23 cellular contexts compared by ENCODE assay signal in genomic region chr3:31762888-31763351, GRCh38.
DNase-seq lines count a peak whose midpoint lies in the region; ATAC-seq lines count a peak whose summit lies in the region.
"Had no signal": no experiment of that assay in that cellular context is flagged by ENCODE, and none has a peak within 500 bp of the region (broad histone marks: within the 10 kb centered on the region; RNA-seq: fewer than 3 reads in every experiment).

No MANE protein-coding gene starts in this region.

- peaks cover 1% of the 10 kb centered on the region for H3K27me3 Mint-ChIP-seq in activated CD4-positive, alpha-beta memory T cell treated with anti-CD3 and anti-CD28 coated beads for 36 hours

- CTCF ChIA-PET in activated CD4-positive, alpha-beta memory T cell treated with anti-CD3 and anti-CD28 coated beads for 36 hours (lab: Charles Lee), result interaction anchor here (1.0 to 1.3 kb wide), 2 partner anchors 9 to 12 kb away, joined by 3 read pairs; no protein-coding TSS in a partner anchor

- no peaks in the 10 kb centered on the region for H3K9me3 Mint-ChIP-seq in activated CD4-positive, alpha-beta memory T cell treated with anti-CD3 and anti-CD28 coated beads for 36 hours
- H3K9me3 Mint-ChIP-seq: dendritic cell treated with granulocyte-macrophage colony-stimulating factor and Interleukin-4, amounts not matched to agents 40 ng/mL and 50 ng/mL, for 4 days had no signal

- H3K27ac Mint-ChIP-seq in activated CD4-positive, alpha-beta memory T cell treated with anti-CD3 and anti-CD28 coated beads for 36 hours, result peak overlapping the region; percentile 19
- H3K27ac Mint-ChIP-seq: dendritic cell treated with granulocyte-macrophage colony-stimulating factor and Interleukin-4, amounts not matched to agents 40 ng/mL and 50 ng/mL, for 4 days had no signal

- intact Hi-C loops in activated CD4-positive, alpha-beta memory T cell treated with anti-CD3 and anti-CD28 coated beads for 36 hours (cut with micrococcal nuclease), result no loop called here
- intact Hi-C loops in sciatic nerve (cut with DNase I), result no loop called here

- H3K36me3 Mint-ChIP-seq in activated CD4-positive, alpha-beta memory T cell treated with anti-CD3 and anti-CD28 coated beads for 36 hours, result no peaks in the 10 kb centered on the region

- ATAC-seq in sciatic nerve (peak; percentile 73), HG02870 (IDR thresholded peaks at IDR 0.05; ENCODE audit: unreplicated experiment) (no peak)
- ATAC-seq: gastroesophageal sphincter, HCT116 had no signal

- POLR2A ChIA-PET in activated CD4-positive, alpha-beta memory T cell treated with anti-CD3 and anti-CD28 coated beads for 36 hours (lab: Charles Lee), result no interaction called here

- no peak overlapping the region for H3K4me3 Mint-ChIP-seq in activated CD4-positive, alpha-beta memory T cell treated with anti-CD3 and anti-CD28 coated beads for 36 hours
- H3K4me3 Mint-ChIP-seq: dendritic cell treated with granulocyte-macrophage colony-stimulating factor and Interleukin-4, amounts not matched to agents 40 ng/mL and 50 ng/mL, for 4 days had no signal

- peaks cover 40% of the 10 kb centered on the region for H3K4me1 Mint-ChIP-seq in activated CD4-positive, alpha-beta memory T cell treated with anti-CD3 and anti-CD28 coated beads for 36 hours (ENCODE audit: low read depth)

- DNase-seq in NCI-H2227 treated with DMSO at 0.1 percent for 48 hours (lab: John Stamatoyannopoulos, UW) (peak; percentile 0), NCI-H2227 (lab: John Stamatoyannopoulos, UW; ENCODE audit: unreplicated experiment) (no peak), kidney glomerular epithelial cell (lab: John Stamatoyannopoulos, UW) (peak; percentile 90), sciatic nerve (ENCODE audit: low spot score) (no peak), C1 segment of cervical spinal cord (lab: John Stamatoyannopoulos, UW) (no peak)
- DNase-seq in activated CD4-positive, alpha-beta memory T cell treated with anti-CD3 and anti-CD28 coated beads for 36 hours, result no peak
- DNase-seq in stimulated activated naive CD4-positive, alpha-beta T cell treated with Interleukin-2 at 50 U/mL for 16 hours (lab: John Stamatoyannopoulos, UW), result no peak
- DNase-seq: 8988T; activated CD4-positive, alpha-beta T cell treated with anti-CD3 and anti-CD28 coated beads for 1 hour; activated effector memory CD4-positive, alpha-beta T cell treated with Interleukin-2 at 50 U/mL for 16 hours; adrenal gland; BE2C; COR-L47; EL; Kasumi-1; left cardiac atrium; NCI-H1048; NCI-H1930; NCI-H524 had no signal

Comparison
In these comparisons a context has a peak if more than half of its experiments do, and no peak if none do; other contexts are left out.
1. DNase-seq: peak in NCI-H2227 treated with DMSO at 0.1 percent for 48 hours (single experiment) and kidney glomerular epithelial cell (single experiment); none in NCI-H2227 (single experiment), activated CD4-positive, alpha-beta memory T cell treated with anti-CD3 and anti-CD28 coated beads for 36 hours (single experiment), sciatic nerve (single experiment), stimulated activated naive CD4-positive, alpha-beta T cell treated with Interleukin-2 at 50 U/mL for 16 hours (single experiment) and C1 segment of cervical spinal cord (0 of 14).